1 cellular context compared by ENCODE assay signal in the genomic region with DNA sequence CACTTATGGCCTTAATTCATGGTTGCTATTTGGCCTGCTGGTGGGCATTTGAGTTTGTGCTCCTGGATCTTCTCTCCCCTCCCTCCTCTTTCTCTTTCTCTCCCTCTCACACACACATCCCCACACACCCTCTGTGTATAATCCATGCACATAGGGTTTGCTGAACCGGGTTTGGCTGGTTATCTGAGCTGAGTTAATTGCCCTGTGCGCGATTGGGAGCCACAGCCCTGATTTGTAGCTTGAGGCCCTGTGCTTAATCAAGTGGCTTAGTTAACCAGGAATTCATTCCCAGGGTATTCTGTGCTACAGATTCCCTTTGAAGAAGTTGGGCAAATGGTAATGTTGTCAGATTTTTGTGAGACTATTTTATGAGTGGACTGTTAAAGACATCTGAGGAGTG.
TF ChIP-seq lines count a peak whose summit lies in the region.

No MANE protein-coding gene starts in this region.

TF ChIP-seq in GM23338, 12 proteins besides CTCF, POLR2A, EP300 and RAD21 (continued from another document):
- TF ChIP-seq ZNF462 (CRISPR knock-in tag; IDR thresholded peaks at IDR 0.05) (no peak), NANOG (IDR thresholded peaks at IDR 0.05; ENCODE audit: borderline replicate concordance) (no peak), CREB1 (CRISPR knock-in tag; IDR thresholded peaks at IDR 0.05; ENCODE audit: low read depth) (no peak), ETS1 (IDR thresholded peaks at IDR 0.05) (no peak), STAT1 (IDR thresholded peaks at IDR 0.05; ENCODE audit: unreplicated experiment) (no peak), JUNB (IDR thresholded peaks at IDR 0.05; ENCODE audit: unreplicated experiment) (no peak)
